ENCODE assay signal across 8 cellular contexts in genomic region chr17:56977673-56978395, GRCh38. TPM values are rescaled to one million over a fixed set of nuclear protein-coding genes. Genes with fewer than 3 reads are reported as not detected.
DNase-seq lines count a peak whose midpoint lies in the region; ATAC-seq and TF ChIP-seq lines count a peak whose summit lies in the region.

SCPEP1 (plus strand) TSS chr17:56978131; CDS start chr17:56978160, 29 bp downstream.

- H3K4me3 ChIP-seq in AG10803 (ENCODE audit: low read length) (peak within 1 kb of the TSS; percentile 84), dorsolateral prefrontal cortex (peak within 1 kb of the TSS; percentile 55 to 94 (median 76)), lower leg skin (ENCODE audit: low read depth, poor library complexity, severe bottlenecking) (peak within 1 kb of the TSS; percentile 16)

- 0% methylated on average over 26 to 36 of the region's 42 CpGs for WGBS in lower leg skin, 2 donors

- no peaks in the 10 kb centered on the region for H3K27me3 ChIP-seq in dorsolateral prefrontal cortex

- DNase-seq in AG10803 (ENCODE audit: low read depth) (peak; percentile 75), NCI-H526 (lab: John Stamatoyannopoulos, UW) (peak; percentile 75 to 92), dorsolateral prefrontal cortex (peak; percentile 82 to 92 (median 90)), lower leg skin (ENCODE audit: low spot score in 2 of 2) (peak; percentile 79 to 96)
- peak; percentile 64 to 66 for DNase-seq in activated CD4-positive, alpha-beta T cell treated with anti-CD3 and anti-CD28 coated beads, Interleukin-2, amount 50 U/mL, for 4 hours
- peak; percentile 76 for DNase-seq in stimulated activated CD4-positive, alpha-beta T cell treated with anti-CD3 and anti-CD28 coated beads, Interleukin-4, amount 100 ng/mL, for 4 hours

- TF ChIP-seq POLR2A in GM19099 (IDR thresholded peaks at IDR 0.05; ENCODE audit: extremely low read depth, insufficient read length, low read depth) (peak; percentile 83), lower leg skin (IDR thresholded peaks at IDR 0.05) (no peak)

- peak; percentile 67 for ATAC-seq in HG03442 (IDR thresholded peaks at IDR 0.05; ENCODE audit: unreplicated experiment)

- intact Hi-C loops in dorsolateral prefrontal cortex (cut with DNase I) (loop anchor here (2.0 to 10.0 kb wide), 3 partner anchors 17 to 109 kb away; partner anchors contain the start of genes AKAP1 (in 2 of the 2) and COIL (in 1 of the 2)), lower leg skin (cut with DNase I; ENCODE audit: low total_unique reads) (no loop called here)

- TF ChIP-seq CTCF in AG10803 (conservative IDR thresholded peaks at IDR 0.05; ENCODE audit: low read length) (no peak), dorsolateral prefrontal cortex (IDR thresholded peaks at IDR 0.05 in 54 of 56, conservative IDR thresholded peaks at IDR 0.05 in 2 of 56; ENCODE audit: low read depth in 1 of 56, partially characterized antibody in 56 of 56) (peak in 28 of 56 donors; percentile 2 to 52 (median 30)), lower leg skin (IDR thresholded peaks at IDR 0.05) (no peak)

- H3K27ac ChIP-seq in dorsolateral prefrontal cortex = peak within 1 kb of the TSS in 52 of 59 donors; percentile 16 to 82 (median 70)

RNA-seq across cellular contexts. Expression of gene SCPEP1, which starts in this region (rescaled TPM):
- total RNA-seq in dorsolateral prefrontal cortex = 100 to 1,000 TPM in 4 of 120 experiments, 10 to 100 TPM in 116; 26.5 to 108 (median 65.4) TPM
- 100 to 1,000 TPM in 2 of 4 donors, 10 to 100 TPM in 2; 88.3 to 173 (median 126) TPM for total RNA-seq in lower leg skin

Comparison
In these comparisons a context has a peak if more than half of its experiments do, and no peak if none do; other contexts are left out.
1. Peak in every context shown above with its lines: DNase-seq, ATAC-seq, H3K4me3 ChIP-seq and H3K27ac ChIP-seq.
2. H3K4me3 ChIP-seq: peak in every context shown above with its lines; median percentile 84 in AG10803; 76 in dorsolateral prefrontal cortex; 16 in lower leg skin.